Comparison of ENCODE assay signal across 22 cellular contexts in the genomic region with DNA sequence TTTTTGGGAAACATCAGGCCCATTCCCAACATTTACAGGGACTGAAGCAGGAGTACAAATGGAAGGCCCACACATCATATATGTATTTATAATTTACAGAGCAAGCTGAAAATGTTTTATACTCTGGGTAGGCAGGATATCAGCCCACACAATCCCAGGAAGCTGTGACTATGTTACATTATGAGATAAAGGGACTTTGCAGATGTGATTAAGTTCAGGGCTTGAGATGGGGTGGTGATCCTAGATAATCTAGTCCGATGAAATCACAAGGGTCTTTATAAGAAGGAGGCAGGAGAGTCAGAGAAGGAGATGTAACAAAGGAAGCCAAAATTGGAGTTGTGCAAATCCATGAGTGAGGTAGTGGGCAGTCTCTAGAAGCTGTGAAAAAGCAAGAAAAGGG.
A peak's percentile ranks its signal among the peaks of the same experiment; 100 is the strongest.
DNase-seq lines count a peak whose midpoint lies in the region; ATAC-seq and TF ChIP-seq lines count a peak whose summit lies in the region.
"Had no signal": no experiment of that assay in that cellular context is flagged by ENCODE, and none has a peak within 500 bp of the region (broad histone marks: within the 10 kb centered on the region; RNA-seq: fewer than 3 reads in every experiment).

No MANE protein-coding gene starts in this region.

- H3K9me2 ChIP-seq in GM23248 (ENCODE audit: insufficient read depth): no peaks in the 10 kb centered on the region

- in situ Hi-C loops in GM23248 (cut with MboI): loop anchor here (5.0 to 25.0 kb wide), 2 partner anchors 289 to 784 kb away; no protein-coding TSS in a partner anchor

- no peak overlapping the region for H3K27ac ChIP-seq in GM23248
- H3K27ac ChIP-seq: BLaER1, KMS-11, SJCRH30 had no signal

- ATAC-seq in HG03196 (IDR thresholded peaks at IDR 0.05; ENCODE audit: unreplicated experiment): no peak
- ATAC-seq: GM23338 had no signal

- H3K36me3 Mint-ChIP-seq in neural crest cell (ENCODE audit: low read depth): no peaks in the 10 kb centered on the region

- no peak overlapping the region for H3K4me2 ChIP-seq in GM23248 (ENCODE audit: unreplicated experiment)
- H3K4me2 ChIP-seq: BLaER1, GM23338, KMS-11 had no signal

- no peaks in the 10 kb centered on the region for H3K9me3 ChIP-seq in GM23248 (ENCODE audit: low read depth)
- H3K9me3 ChIP-seq: BLaER1, HAP-1, SJCRH30 had no signal

- H3K9me3 Mint-ChIP-seq in neural crest cell: no peaks in the 10 kb centered on the region
- H3K9me3 Mint-ChIP-seq: CD4-positive, alpha-beta T cell; GM23338 had no signal

- H3K4me3 ChIP-seq in GM23248 (no peak overlapping the region), choroid plexus epithelial cell (ENCODE audit: low read depth, low read length) (no peak overlapping the region)
- H3K4me3 ChIP-seq: BLaER1, GM23338, HAP-1, SJCRH30 had no signal

- peak; percentile 3 for DNase-seq in GM23248
- DNase-seq in NCI-H82 (lab: John Stamatoyannopoulos, UW): peak; percentile 50
- DNase-seq in choroid plexus epithelial cell (ENCODE audit: low read depth): peak; percentile 4
- no peak for DNase-seq in neural crest cell (ENCODE audit: low read depth, low spot score)
- DNase-seq in occipital lobe (lab: John Stamatoyannopoulos, UW): no peak
- no peak for DNase-seq in activated CD4-positive, alpha-beta T cell treated with anti-CD3 and anti-CD28 coated beads, Interleukin-2, amount 50 U/mL, for 4 hours
- DNase-seq: ACHN; CD4-positive, alpha-beta T cell; COR-L47; DND-41; MV-4-11; NCI-H1105 treated with DMSO at 0.1 percent for 48 hours; NCI-H2029 treated with DMSO at 0.1 percent for 48 hours; NCI-H2171; NCI-H345; NCI-H524 treated with DMSO at 0.1 percent for 48 hours; SJCRH30 had no signal

- no peaks in the 10 kb centered on the region for H3K27me3 Mint-ChIP-seq in neural crest cell (ENCODE audit: low read depth)
- H3K27me3 Mint-ChIP-seq: CD4-positive, alpha-beta T cell had no signal

- no peaks in the 10 kb centered on the region for H3F3A ChIP-seq in GM23248 (ENCODE audit: insufficient read depth)

- no peaks in the 10 kb centered on the region for H4K20me1 ChIP-seq in GM23248 (ENCODE audit: insufficient read depth)
- H4K20me1 ChIP-seq: BLaER1 had no signal

- peaks cover 13% of the 10 kb centered on the region for H3K4me1 ChIP-seq in GM23248 (ENCODE audit: insufficient read depth)
- H3K4me1 ChIP-seq: BLaER1, HAP-1, SJCRH30 had no signal

- H3K4me3 Mint-ChIP-seq in neural crest cell: no peak overlapping the region
- H3K4me3 Mint-ChIP-seq: CD4-positive, alpha-beta T cell; GM23338 had no signal

- no peaks in the 10 kb centered on the region for H3K79me2 ChIP-seq in GM23248 (ENCODE audit: insufficient read depth)

- H3K9ac ChIP-seq in GM23248: no peak overlapping the region
- H3K9ac ChIP-seq: BLaER1, KMS-11 had no signal

- peak overlapping the region; percentile 31 for H3K27ac Mint-ChIP-seq in neural crest cell (ENCODE audit: unreplicated experiment)
- H3K27ac Mint-ChIP-seq: CD4-positive, alpha-beta T cell; GM23338 had no signal

- H3K36me3 ChIP-seq in GM23248 (ENCODE audit: low read depth): no peaks in the 10 kb centered on the region
- H3K36me3 ChIP-seq: BLaER1, HAP-1, SJCRH30 had no signal

- H2AFZ ChIP-seq in GM23248: no peak overlapping the region
- H2AFZ ChIP-seq: GM23338 had no signal

- H3K27me3 ChIP-seq in GM23248 (replicated peaks; ENCODE audit: insufficient read depth): no peaks in the 10 kb centered on the region
- H3K27me3 ChIP-seq: BLaER1, SJCRH30 had no signal

- 100% methylated on average over 1 of the region's 1 CpG for WGBS in GM23248 (ENCODE audit: low coverage in 1 of 2, low lambda C conversion rate in 2 of 2, missing lambda C conversion rate in 2 of 2), 2 experiments

- H3K4me1 Mint-ChIP-seq in neural crest cell: peaks cover 22% of the 10 kb centered on the region
- H3K4me1 Mint-ChIP-seq: GM23338 had no signal

- TF ChIP-seq CTCF in choroid plexus epithelial cell (conservative IDR thresholded peaks at IDR 0.05; ENCODE audit: low read depth, low read length) (no peak), neural crest cell (conservative IDR thresholded peaks at IDR 0.05) (no peak)

Comparison
In these comparisons a context has a peak if more than half of its experiments do, and no peak if none do; other contexts are left out.
1. DNase-seq: peak in GM23248 (single experiment), NCI-H82 (single experiment) and choroid plexus epithelial cell (single experiment); none in neural crest cell (single experiment), occipital lobe (single experiment) and activated CD4-positive, alpha-beta T cell treated with anti-CD3 and anti-CD28 coated beads, Interleukin-2, amount 50 U/mL, for 4 hours (0 of 2).